8 cellular contexts compared by ENCODE assay signal in the genomic region with DNA sequence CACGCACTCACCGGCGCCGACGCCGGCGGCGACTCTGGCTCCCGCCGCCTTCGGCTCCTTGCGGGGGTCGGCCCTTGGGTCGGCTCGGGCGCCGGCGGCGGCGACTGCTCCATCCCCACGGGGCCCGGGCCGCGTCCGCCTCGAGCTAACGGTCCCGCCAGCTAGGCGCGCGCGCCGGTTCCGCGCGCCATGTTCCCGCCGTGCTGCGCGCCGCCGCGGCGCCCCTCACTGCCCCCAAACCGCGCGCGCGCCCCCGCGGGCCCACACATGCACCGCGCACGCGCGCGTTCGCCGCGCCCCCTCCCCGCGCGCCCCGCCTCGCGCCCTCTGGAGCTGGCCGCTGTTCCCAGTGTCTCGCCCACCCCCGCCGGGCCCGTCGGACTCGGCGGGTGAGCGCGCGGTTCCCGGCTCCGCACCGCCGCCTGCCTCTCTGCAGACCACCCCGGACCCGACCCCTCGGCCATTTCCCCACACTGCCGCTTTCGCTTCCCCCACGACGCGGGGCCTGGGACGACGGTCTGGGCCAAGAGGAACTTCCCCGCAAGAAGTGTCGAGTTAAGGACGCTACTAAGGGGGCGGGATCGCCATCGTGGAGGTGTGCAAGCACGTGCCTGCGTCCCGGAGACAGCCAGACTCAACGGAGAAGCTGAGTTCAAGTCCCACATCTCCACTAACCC. TPM values are rescaled to one million over a fixed set of nuclear protein-coding genes. Genes with fewer than 3 reads are reported as not detected.
DNase-seq lines count a peak whose midpoint lies in the region; ATAC-seq, FAIRE-seq and TF ChIP-seq lines count a peak whose summit lies in the region.
"Not testable (repeated sequence)": the region's sequence is repeated elsewhere in the genome, so short reads cannot be mapped to it uniquely, and the experiment has no call there.

A gene (minus strand): TSS at position 230 of the 677 bp plus-strand sequence. CDS start 117 bp downstream, at position 113.

- H3K4me3 ChIP-seq in Panc1 (ENCODE audit: low read depth in 2 of 2, low read length in 2 of 2) (peak within 1 kb of the TSS; percentile 70 to 81), pancreas (peak within 1 kb of the TSS; percentile 65 to 82 (median 72)), tibial artery (peak within 1 kb of the TSS; percentile 82 to 90)

- CTCF ChIA-PET in Panc1 (lab: Charles Lee) = interaction anchor here (0.7 kb wide), 1 partner anchor 105 kb away, joined by 3 read pairs; no protein-coding TSS in a partner anchor

- not testable (repeated sequence) for H3K4me1 Mint-ChIP-seq in endothelial cell (ENCODE audit: unreplicated experiment)

- FAIRE-seq in pancreas (lab: Jason Lieb, UNC) = not testable (repeated sequence)

- ATAC-seq in Panc1 (peak; percentile 68; the same call in 1 of the 2 replicates), pancreas (peak in 2 of 4 donors; percentile 71 to 75)

- not testable (repeated sequence) for BruUV-seq in Panc1 (replicated peaks; lab: Mats Ljungman, UMichigan)

- in situ Hi-C loops in Panc1 (cut with HindIII; ENCODE audit: low pct_unique_long_range_greater_than_20kb, low sequenced_read_pairs) = not testable (repeated sequence)

- DNase-seq in Daoy (ENCODE audit: low read depth) (peak; percentile 88), M059J (ENCODE audit: low read depth) (peak; percentile 32), endothelial cell (ENCODE audit: low spot score) (peak; percentile 96), iris pigment epithelial cell (ENCODE audit: low read depth) (peak; percentile 72), pancreas (peak; percentile 71 to 91 (median 78)), tibial artery (peak; percentile 82 to 87)
- DNase-seq in Panc1 (ENCODE audit: low read depth, low spot score) = not testable (repeated sequence)
- DNase-seq in activated T-helper 9 cell treated with anti-CD3 and anti-CD28 coated beads, Interleukin-2, amount 50 U/mL, for 16 hours (ENCODE audit: low read depth) = peak; percentile 3

- not testable (repeated sequence) for H3K36me3 Mint-ChIP-seq in endothelial cell (ENCODE audit: low read depth, unreplicated experiment)

- H3K36me3 ChIP-seq in Panc1 (ENCODE audit: control insufficient read depth, insufficient read depth, low read length); pancreas; tibial artery: not testable (repeated sequence)

- POLR2A ChIA-PET in Panc1 (lab: Charles Lee) = not testable (repeated sequence)

- H3K4me3 Mint-ChIP-seq in endothelial cell (ENCODE audit: unreplicated experiment) = peak within 1 kb of the TSS; percentile 94

- H3K27ac ChIP-seq in Panc1 (ENCODE audit: low read length) = peak within 1 kb of the TSS; percentile 68
- not testable (repeated sequence) for H3K27ac ChIP-seq in pancreas
- H3K27ac ChIP-seq in tibial artery = peak within 1 kb of the TSS; percentile 68 to 71

- H3K27me3 Mint-ChIP-seq in endothelial cell (ENCODE audit: unreplicated experiment) = not testable (repeated sequence)

- TF ChIP-seq CTCF in Panc1 (IDR thresholded peaks at IDR 0.05); endothelial cell (IDR thresholded peaks at IDR 0.05; ENCODE audit: unreplicated experiment); pancreas (IDR thresholded peaks at IDR 0.05); tibial artery (IDR thresholded peaks at IDR 0.05): not testable (repeated sequence)

- not testable (repeated sequence) for H3K4me1 ChIP-seq in Panc1 (ENCODE audit: control insufficient read depth, insufficient read depth, low read length); pancreas
- H3K4me1 ChIP-seq in tibial artery = peaks cover 0 to 15% (median 3%) of the 10 kb centered on the region in 4 donors

- H3K27ac Mint-ChIP-seq in endothelial cell (ENCODE audit: unreplicated experiment) = not testable (repeated sequence)

- not testable (repeated sequence) for H3K27me3 ChIP-seq in Panc1 (ENCODE audit: control insufficient read depth, insufficient read depth, low read length); pancreas; tibial artery

- H3K9me3 ChIP-seq in Panc1 (ENCODE audit: control insufficient read depth, insufficient read depth, low read depth, low read length); pancreas; tibial artery: not testable (repeated sequence)

- intact Hi-C loops in Panc1 (cut with micrococcal nuclease; ENCODE audit: unreplicated experiment); pancreas (cut with DNase I): not testable (repeated sequence)
- intact Hi-C loops in tibial artery (cut with DNase I; ENCODE audit: low total_unique reads) = loop anchor here (10.0 kb wide), 1 partner anchor 65 kb away; a partner anchor contains a TSS

- not testable (repeated sequence) for H3K9me3 Mint-ChIP-seq in endothelial cell (ENCODE audit: unreplicated experiment)

- 3 to 6% methylated on average over 66 to 101 of the region's 101 CpGs for whole genome bisulfite sequencing in pancreas, 2 donors

RNA-seq across cellular contexts. Expression of the gene that starts here (rescaled TPM):
- 7.1 and 21.0 TPM in 2 replicates for total RNA-seq in Daoy (2014; rRNA removed; shearing (Covaris generic))
- total RNA-seq in M059J (2014; rRNA removed; shearing (Covaris generic)) = 8.7 and 13.9 TPM in 2 replicates
- total RNA-seq in Panc1 (2021; ENCODE audit: unreplicated experiment) (24.8 TPM), endothelial cell (ENCODE audit: unreplicated experiment) (70.8 TPM), pancreas (10 to 100 TPM; 10.3 to 18.6 (median 12.4) TPM)
- polyA plus RNA-seq in Panc1 (2012; ENCODE audit: insufficient read length) = 12.4 TPM
- 1 to 10 TPM; 2.2 to 6.8 TPM for polyA plus RNA-seq in pancreas
